1 cellular context compared by ENCODE assay signal in genomic region chr14:75126679-75127473, GRCh38.
TF ChIP-seq lines count a peak whose summit lies in the region.

NEK9 (minus strand) TSS chr14:75127048; CDS start chr14:75126921, 127 bp downstream.

TF ChIP-seq in HepG2, 621 proteins besides CTCF, POLR2A, EP300 and RAD21 (continued from another document and continues in another):
- TF ChIP-seq, protein P1, sequence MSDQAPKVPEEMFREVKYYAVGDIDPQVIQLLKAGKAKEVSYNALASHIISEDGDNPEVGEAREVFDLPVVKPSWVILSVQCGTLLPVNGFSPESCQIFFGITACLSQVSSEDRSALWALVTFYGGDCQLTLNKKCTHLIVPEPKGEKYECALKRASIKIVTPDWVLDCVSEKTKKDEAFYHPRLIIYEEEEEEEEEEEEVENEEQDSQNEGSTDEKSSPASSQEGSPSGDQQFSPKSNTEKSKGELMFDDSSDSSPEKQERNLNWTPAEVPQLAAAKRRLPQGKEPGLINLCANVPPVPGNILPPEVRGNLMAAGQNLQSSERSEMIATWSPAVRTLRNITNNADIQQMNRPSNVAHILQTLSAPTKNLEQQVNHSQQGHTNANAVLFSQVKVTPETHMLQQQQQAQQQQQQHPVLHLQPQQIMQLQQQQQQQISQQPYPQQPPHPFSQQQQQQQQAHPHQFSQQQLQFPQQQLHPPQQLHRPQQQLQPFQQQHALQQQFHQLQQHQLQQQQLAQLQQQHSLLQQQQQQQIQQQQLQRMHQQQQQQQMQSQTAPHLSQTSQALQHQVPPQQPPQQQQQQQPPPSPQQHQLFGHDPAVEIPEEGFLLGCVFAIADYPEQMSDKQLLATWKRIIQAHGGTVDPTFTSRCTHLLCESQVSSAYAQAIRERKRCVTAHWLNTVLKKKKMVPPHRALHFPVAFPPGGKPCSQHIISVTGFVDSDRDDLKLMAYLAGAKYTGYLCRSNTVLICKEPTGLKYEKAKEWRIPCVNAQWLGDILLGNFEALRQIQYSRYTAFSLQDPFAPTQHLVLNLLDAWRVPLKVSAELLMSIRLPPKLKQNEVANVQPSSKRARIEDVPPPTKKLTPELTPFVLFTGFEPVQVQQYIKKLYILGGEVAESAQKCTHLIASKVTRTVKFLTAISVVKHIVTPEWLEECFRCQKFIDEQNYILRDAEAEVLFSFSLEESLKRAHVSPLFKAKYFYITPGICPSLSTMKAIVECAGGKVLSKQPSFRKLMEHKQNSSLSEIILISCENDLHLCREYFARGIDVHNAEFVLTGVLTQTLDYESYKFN (CRISPR knock-in tag; conservative IDR thresholded peaks at IDR 0.05), result peak; percentile 37; the same call in 1 of the 2 replicates
- TF ChIP-seq PRDM4 (CRISPR knock-in tag; IDR thresholded peaks at IDR 0.05; ENCODE audit: borderline replicate concordance), result peak; percentile 92; the same call in 1 of the 2 replicates
- TF ChIP-seq EZH2 (conservative IDR thresholded peaks at IDR 0.05; ENCODE audit: low read depth, low read length), result no peak
- TF ChIP-seq, protein P2, sequence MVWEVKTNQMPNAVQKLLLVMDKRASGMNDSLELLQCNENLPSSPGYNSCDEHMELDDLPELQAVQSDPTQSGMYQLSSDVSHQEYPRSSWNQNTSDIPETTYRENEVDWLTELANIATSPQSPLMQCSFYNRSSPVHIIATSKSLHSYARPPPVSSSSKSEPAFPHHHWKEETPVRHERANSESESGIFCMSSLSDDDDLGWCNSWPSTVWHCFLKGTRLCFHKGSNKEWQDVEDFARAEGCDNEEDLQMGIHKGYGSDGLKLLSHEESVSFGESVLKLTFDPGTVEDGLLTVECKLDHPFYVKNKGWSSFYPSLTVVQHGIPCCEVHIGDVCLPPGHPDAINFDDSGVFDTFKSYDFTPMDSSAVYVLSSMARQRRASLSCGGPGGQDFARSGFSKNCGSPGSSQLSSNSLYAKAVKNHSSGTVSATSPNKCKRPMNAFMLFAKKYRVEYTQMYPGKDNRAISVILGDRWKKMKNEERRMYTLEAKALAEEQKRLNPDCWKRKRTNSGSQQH (CRISPR knock-in tag; IDR thresholded peaks at IDR 0.05; ENCODE audit: low read depth), result no peak
- TF ChIP-seq ZNF713 (CRISPR knock-in tag; IDR thresholded peaks at IDR 0.05), result 0 out of 2 replicates have a peak, but pooled peaks have one; percentile 59
- no peak for TF ChIP-seq IRF1 (CRISPR knock-in tag; IDR thresholded peaks at IDR 0.05; ENCODE audit: low read depth)
- no peak for TF ChIP-seq NFIB (CRISPR knock-in tag; IDR thresholded peaks at IDR 0.05; ENCODE audit: borderline replicate concordance)
- no peak for TF ChIP-seq ZNF484 (CRISPR knock-in tag; IDR thresholded peaks at IDR 0.05; ENCODE audit: borderline replicate concordance, low read depth)
- no peak; the same call in 1 of the 2 replicates for TF ChIP-seq JUN (CRISPR knock-in tag; IDR thresholded peaks at IDR 0.05)
- no peak for TF ChIP-seq HMGA1 (CRISPR knock-in tag; conservative IDR thresholded peaks at IDR 0.05)
- TF ChIP-seq, protein P3, sequence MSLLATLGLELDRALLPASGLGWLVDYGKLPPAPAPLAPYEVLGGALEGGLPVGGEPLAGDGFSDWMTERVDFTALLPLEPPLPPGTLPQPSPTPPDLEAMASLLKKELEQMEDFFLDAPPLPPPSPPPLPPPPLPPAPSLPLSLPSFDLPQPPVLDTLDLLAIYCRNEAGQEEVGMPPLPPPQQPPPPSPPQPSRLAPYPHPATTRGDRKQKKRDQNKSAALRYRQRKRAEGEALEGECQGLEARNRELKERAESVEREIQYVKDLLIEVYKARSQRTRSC (CRISPR knock-in tag; IDR thresholded peaks at IDR 0.05; ENCODE audit: low read depth), result no peak
- TF ChIP-seq ZNF101 (CRISPR knock-in tag; IDR thresholded peaks at IDR 0.05; ENCODE audit: borderline replicate concordance, low read depth), result peak; percentile 57; the same call in 1 of the 2 replicates
- peak; percentile 92; the same call in 1 of the 2 replicates for TF ChIP-seq PAX8 (CRISPR knock-in tag; IDR thresholded peaks at IDR 0.05; ENCODE audit: borderline replicate concordance)
- TF ChIP-seq, protein P4, sequence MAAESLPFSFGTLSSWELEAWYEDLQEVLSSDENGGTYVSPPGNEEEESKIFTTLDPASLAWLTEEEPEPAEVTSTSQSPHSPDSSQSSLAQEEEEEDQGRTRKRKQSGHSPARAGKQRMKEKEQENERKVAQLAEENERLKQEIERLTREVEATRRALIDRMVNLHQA (CRISPR knock-in tag; IDR thresholded peaks at IDR 0.05), result no peak
- peak; percentile 75; the same call in 1 of the 2 replicates for TF ChIP-seq ZBTB20 (CRISPR knock-in tag; IDR thresholded peaks at IDR 0.05; ENCODE audit: borderline replicate concordance, low read depth)
- peak; percentile 78; the same call in 1 of the 2 replicates for TF ChIP-seq GZF1 (CRISPR knock-in tag; IDR thresholded peaks at IDR 0.05)
- TF ChIP-seq ZNF143 (CRISPR knock-in tag; IDR thresholded peaks at IDR 0.05), result peak; percentile 66
- no peak for TF ChIP-seq ZNF280B (CRISPR knock-in tag; IDR thresholded peaks at IDR 0.05; ENCODE audit: borderline replicate concordance)
- TF ChIP-seq MIER3 (CRISPR knock-in tag; IDR thresholded peaks at IDR 0.05; ENCODE audit: borderline replicate concordance), result peak; percentile 86; the same call in 1 of the 2 replicates
- TF ChIP-seq, protein P5, sequence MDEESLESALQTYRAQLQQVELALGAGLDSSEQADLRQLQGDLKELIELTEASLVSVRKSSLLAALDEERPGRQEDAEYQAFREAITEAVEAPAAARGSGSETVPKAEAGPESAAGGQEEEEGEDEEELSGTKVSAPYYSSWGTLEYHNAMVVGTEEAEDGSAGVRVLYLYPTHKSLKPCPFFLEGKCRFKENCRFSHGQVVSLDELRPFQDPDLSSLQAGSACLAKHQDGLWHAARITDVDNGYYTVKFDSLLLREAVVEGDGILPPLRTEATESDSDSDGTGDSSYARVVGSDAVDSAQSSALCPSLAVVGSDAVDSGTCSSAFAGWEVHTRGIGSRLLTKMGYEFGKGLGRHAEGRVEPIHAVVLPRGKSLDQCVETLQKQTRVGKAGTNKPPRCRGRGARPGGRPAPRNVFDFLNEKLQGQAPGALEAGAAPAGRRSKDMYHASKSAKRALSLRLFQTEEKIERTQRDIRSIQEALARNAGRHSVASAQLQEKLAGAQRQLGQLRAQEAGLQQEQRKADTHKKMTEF (CRISPR knock-in tag; IDR thresholded peaks at IDR 0.05), result peak; percentile 95
- TF ChIP-seq SUZ12 (IDR thresholded peaks at IDR 0.05; ENCODE audit: low read depth, low read length), result no peak
- TF ChIP-seq SALL2 (CRISPR knock-in tag; IDR thresholded peaks at IDR 0.05), result peak; percentile 77; the same call in 1 of the 2 replicates
- TF ChIP-seq, protein P6, sequence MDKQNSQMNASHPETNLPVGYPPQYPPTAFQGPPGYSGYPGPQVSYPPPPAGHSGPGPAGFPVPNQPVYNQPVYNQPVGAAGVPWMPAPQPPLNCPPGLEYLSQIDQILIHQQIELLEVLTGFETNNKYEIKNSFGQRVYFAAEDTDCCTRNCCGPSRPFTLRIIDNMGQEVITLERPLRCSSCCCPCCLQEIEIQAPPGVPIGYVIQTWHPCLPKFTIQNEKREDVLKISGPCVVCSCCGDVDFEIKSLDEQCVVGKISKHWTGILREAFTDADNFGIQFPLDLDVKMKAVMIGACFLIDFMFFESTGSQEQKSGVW (CRISPR knock-in tag; IDR thresholded peaks at IDR 0.05; ENCODE audit: borderline replicate concordance), result no peak
- TF ChIP-seq MYNN (CRISPR knock-in tag; IDR thresholded peaks at IDR 0.05; ENCODE audit: low read depth), result peak; percentile 92; the same call in 1 of the 2 replicates
- no peak for TF ChIP-seq NCOR1 (IDR thresholded peaks at IDR 0.05; ENCODE audit: borderline replicate concordance, low read length)
- no peak for TF ChIP-seq TRIM24 (CRISPR knock-in tag; IDR thresholded peaks at IDR 0.05)
- TF ChIP-seq FOXA1 (IDR thresholded peaks at IDR 0.05), result no peak
- TF ChIP-seq FOXA1 (CRISPR knock-in tag; IDR thresholded peaks at IDR 0.05), result peak; percentile 34; the same call in 1 of the 2 replicates
- TF ChIP-seq HOXA9 (CRISPR knock-in tag; IDR thresholded peaks at IDR 0.05; ENCODE audit: borderline replicate concordance), result no peak
- TF ChIP-seq MZF1 (CRISPR knock-in tag; IDR thresholded peaks at IDR 0.05; ENCODE audit: borderline replicate concordance), result no peak; the same call in 1 of the 2 replicates
- TF ChIP-seq CEBPZ (IDR thresholded peaks at IDR 0.05; ENCODE audit: low read length), result no peak
- peak; percentile 31; the same call in 1 of the 2 replicates for TF ChIP-seq ZBTB7B (CRISPR knock-in tag; IDR thresholded peaks at IDR 0.05)
- no peak for TF ChIP-seq ZNF382 (CRISPR knock-in tag; IDR thresholded peaks at IDR 0.05; ENCODE audit: borderline replicate concordance)
- 0 out of 2 replicates have a peak, but pooled peaks have one; percentile 41 for TF ChIP-seq RARG (CRISPR knock-in tag; IDR thresholded peaks at IDR 0.05; ENCODE audit: low read depth)
- TF ChIP-seq NFKB2 (CRISPR knock-in tag; IDR thresholded peaks at IDR 0.05; ENCODE audit: borderline replicate concordance), result peak; percentile 94; the same call in 1 of the 2 replicates
- 0 out of 2 replicates have a peak, but pooled peaks have one; percentile 31 for TF ChIP-seq ZNF792 (CRISPR knock-in tag; IDR thresholded peaks at IDR 0.05)
- TF ChIP-seq FOXM1 (CRISPR knock-in tag; IDR thresholded peaks at IDR 0.05), result no peak
- TF ChIP-seq, protein P7, sequence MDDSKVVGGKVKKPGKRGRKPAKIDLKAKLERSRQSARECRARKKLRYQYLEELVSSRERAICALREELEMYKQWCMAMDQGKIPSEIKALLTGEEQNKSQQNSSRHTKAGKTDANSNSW (CRISPR knock-in tag; IDR thresholded peaks at IDR 0.05; ENCODE audit: borderline replicate concordance), result no peak
- no peak for TF ChIP-seq SIX1 (CRISPR knock-in tag; IDR thresholded peaks at IDR 0.05; ENCODE audit: borderline replicate concordance)
- TF ChIP-seq ZSCAN30 (CRISPR knock-in tag; IDR thresholded peaks at IDR 0.05), result no peak
- no peak for TF ChIP-seq SRSF4 (IDR thresholded peaks at IDR 0.05; ENCODE audit: low read depth, low read length, poor library complexity, severe bottlenecking)
- TF ChIP-seq ZNF503 (CRISPR knock-in tag; IDR thresholded peaks at IDR 0.05), result peak; percentile 68; the same call in 1 of the 2 replicates
